In genomic region chr1:31063636-31064035, GRCh38 we compare ENCODE assay signal across 8 cellular contexts. TPM values are rescaled to one million over a fixed set of nuclear protein-coding genes. Genes with fewer than 3 reads are reported as not detected.
DNase-seq lines count a peak whose midpoint lies in the region; ATAC-seq, FAIRE-seq and TF ChIP-seq lines count a peak whose summit lies in the region.

No MANE protein-coding gene starts in this region.

- H3K27me3 ChIP-seq in SK-N-SH (ENCODE audit: insufficient read depth) = no peaks in the 10 kb centered on the region
- no peaks in the 10 kb centered on the region for H3K27me3 ChIP-seq in gastrocnemius medialis

- peaks cover 55% of the 10 kb centered on the region for H4K20me1 ChIP-seq in SK-N-SH (ENCODE audit: insufficient read depth)

- H2AFZ ChIP-seq in SK-N-SH (ENCODE audit: low read depth) = no peak overlapping the region

- H3K27ac ChIP-seq in SK-N-SH (ENCODE audit: low read depth in 2 of 2, low read length in 1 of 2) = peak overlapping the region in 1 of 2 experiments; percentile 95; a peak in 2 of 4 replicates
- peak overlapping the region; percentile 92 to 97 (median 94) for H3K27ac ChIP-seq in gastrocnemius medialis

- POLR2A ChIA-PET in SK-N-SH (lab: Yijun Ruan, JAX) = no interaction called here

- no peak for DNase-seq in SK-N-SH
- peak; percentile 16 for DNase-seq in SK-MEL-5 (ENCODE audit: low read depth, low spot score)
- peak; percentile 20 for DNase-seq in fibroblast of peridontal ligament (ENCODE audit: extremely low read depth)
- DNase-seq in gastrocnemius medialis = no peak
- DNase-seq in frontal cortex (ENCODE audit: low spot score in 2 of 2) = no peak
- DNase-seq in NCI-H1930 (lab: John Stamatoyannopoulos, UW) = no peak

- H3K9me2 ChIP-seq in SK-N-SH = no peaks in the 10 kb centered on the region

- H3K4me2 ChIP-seq in SK-N-SH = peak overlapping the region; percentile 66

- peak overlapping the region; percentile 94 for H3K9ac ChIP-seq in SK-N-SH

- 21% methylated on average over 4 of the region's 4 CpGs for WGBS in SK-N-SH (ENCODE audit: low lambda C conversion rate)

- intact Hi-C loops in gastrocnemius medialis (cut with DNase I; ENCODE audit: low total_unique reads) = loop anchor here (2.0 kb wide), 1 partner anchor 81 kb away; no protein-coding TSS in a partner anchor

- peaks cover 3 to 14% of the 10 kb centered on the region in 2 experiments for H3K36me3 ChIP-seq in SK-N-SH (replicated peaks in 1 of 2; ENCODE audit: control insufficient read depth in 1 of 2, insufficient read depth in 2 of 2, low read length in 1 of 2)
- peaks cover 0 to 8% of the 10 kb centered on the region in 2 donors for H3K36me3 ChIP-seq in gastrocnemius medialis

- H3K9me3 ChIP-seq in SK-N-SH (no peaks in the 10 kb centered on the region), gastrocnemius medialis (no peaks in the 10 kb centered on the region)

- peaks cover 4% of the 10 kb centered on the region for H3F3A ChIP-seq in SK-N-SH (replicated peaks; ENCODE audit: insufficient read depth)

- in situ Hi-C loops in SK-MEL-5 (cut with HindIII; ENCODE audit: low pct_unique_long_range_greater_than_20kb, low sequenced_read_pairs) = no loop called here
- in situ Hi-C loops in gastrocnemius medialis (cut with MboI; ENCODE audit: low sequenced_read_pairs in 4 of 4) = no loop called here

- TF ChIP-seq RAD21 in SK-N-SH (IDR thresholded peaks at IDR 0.05; ENCODE audit: low read length) = no peak

- TF ChIP-seq EP300 in SK-N-SH (IDR thresholded peaks at IDR 0.05; ENCODE audit: borderline replicate concordance in 1 of 2, low read depth in 1 of 2, low read length in 1 of 2) = no peak

- no peak for FAIRE-seq in frontal cortex (lab: Jason Lieb, UNC)

- no peak for TF ChIP-seq CTCF in SK-N-SH (IDR thresholded peaks at IDR 0.05)
- no peak for TF ChIP-seq CTCF in gastrocnemius medialis (IDR thresholded peaks at IDR 0.05 in 4 of 5, conservative IDR thresholded peaks at IDR 0.05 in 1 of 5)

- peaks cover 0 to 7% of the 10 kb centered on the region in 2 experiments; a peak in 2 of 4 replicates for H3K4me1 ChIP-seq in SK-N-SH (ENCODE audit: control insufficient read depth in 1 of 2, insufficient read depth in 2 of 2, low read depth in 1 of 2, low read length in 1 of 2)
- peaks cover 34 to 36% of the 10 kb centered on the region in 2 donors for H3K4me1 ChIP-seq in gastrocnemius medialis

- CTCF ChIA-PET in SK-N-SH (lab: Yijun Ruan, JAX) = interaction anchor here (0.8 kb wide), 1 partner anchor 10 kb away, joined by 3 read pairs; no protein-coding TSS in a partner anchor

- TF ChIP-seq POLR2A in gastrocnemius medialis (IDR thresholded peaks at IDR 0.05) = no peak

- H3K4me3 ChIP-seq in SK-N-SH (ENCODE audit: low read depth in 2 of 2, low read length in 1 of 2) = peak overlapping the region; percentile 79 to 86
- peak overlapping the region; percentile 79 to 91 (median 80) for H3K4me3 ChIP-seq in gastrocnemius medialis

- ATAC-seq in SK-N-SH treated with all-trans-retinoic acid at 6 μM for 48 hours (no peak), gastrocnemius medialis (no peak), GM21529 (IDR thresholded peaks at IDR 0.05; ENCODE audit: unreplicated experiment) (no peak)

- peaks cover 68% of the 10 kb centered on the region for H3K79me2 ChIP-seq in SK-N-SH (ENCODE audit: insufficient read depth)

TF ChIP-seq in SK-N-SH, 30 proteins besides CTCF, POLR2A, EP300 and RAD21:
- TF ChIP-seq YY1 (IDR thresholded peaks at IDR 0.05; ENCODE audit: low read depth) (no peak), NFIC (IDR thresholded peaks at IDR 0.05; ENCODE audit: borderline replicate concordance) (no peak), SIN3A (IDR thresholded peaks at IDR 0.05; ENCODE audit: borderline replicate concordance, low read depth, low read length) (no peak), ZBTB33 (IDR thresholded peaks at IDR 0.05; ENCODE audit: borderline replicate concordance, low read depth) (no peak), SMC3 (IDR thresholded peaks at IDR 0.05; ENCODE audit: low read depth, low read length) (no peak), NRF1 (IDR thresholded peaks at IDR 0.05; ENCODE audit: low read depth, low read length) (no peak)

TF ChIP-seq in SK-N-SH treated with all-trans-retinoic acid at 6 μM for 48 hours, 23 proteins besides CTCF, POLR2A, EP300 and RAD21:
- TF ChIP-seq, protein P1, sequence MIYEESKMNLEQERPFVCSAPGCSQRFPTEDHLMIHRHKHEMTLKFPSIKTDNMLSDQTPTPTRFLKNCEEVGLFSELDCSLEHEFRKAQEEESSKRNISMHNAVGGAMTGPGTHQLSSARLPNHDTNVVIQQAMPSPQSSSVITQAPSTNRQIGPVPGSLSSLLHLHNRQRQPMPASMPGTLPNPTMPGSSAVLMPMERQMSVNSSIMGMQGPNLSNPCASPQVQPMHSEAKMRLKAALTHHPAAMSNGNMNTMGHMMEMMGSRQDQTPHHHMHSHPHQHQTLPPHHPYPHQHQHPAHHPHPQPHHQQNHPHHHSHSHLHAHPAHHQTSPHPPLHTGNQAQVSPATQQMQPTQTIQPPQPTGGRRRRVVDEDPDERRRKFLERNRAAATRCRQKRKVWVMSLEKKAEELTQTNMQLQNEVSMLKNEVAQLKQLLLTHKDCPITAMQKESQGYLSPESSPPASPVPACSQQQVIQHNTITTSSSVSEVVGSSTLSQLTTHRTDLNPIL (CRISPR knock-in tag; IDR thresholded peaks at IDR 0.05; ENCODE audit: low read depth) = no peak
- TF ChIP-seq ZNF565 (CRISPR knock-in tag; conservative IDR thresholded peaks at IDR 0.05; ENCODE audit: low read depth) (no peak), ZC3H10 (CRISPR knock-in tag; IDR thresholded peaks at IDR 0.05) (no peak), ARNTL (CRISPR knock-in tag; IDR thresholded peaks at IDR 0.05; ENCODE audit: borderline replicate concordance, low read depth) (no peak), ZFP30 (CRISPR knock-in tag; IDR thresholded peaks at IDR 0.05) (no peak), PATZ1 (CRISPR knock-in tag; IDR thresholded peaks at IDR 0.05; ENCODE audit: borderline replicate concordance) (no peak), POU6F1 (CRISPR knock-in tag; IDR thresholded peaks at IDR 0.05; ENCODE audit: borderline replicate concordance, low read depth) (no peak), ZNF70 (CRISPR knock-in tag; IDR thresholded peaks at IDR 0.05) (no peak)

RNA-seq across cellular contexts. Expression of gene PUM1, which starts 1.9 kb away (rescaled TPM):
- 51.0 and 66.7 TPM in 2 replicates for polyA plus RNA-seq in SK-N-SH (2012; rRNA removed)
- polyA plus RNA-seq in SK-N-SH (2012; cell fraction: cytosol; rRNA removed) = 42.6 and 45.2 TPM in 2 replicates
- polyA plus RNA-seq in SK-N-SH (2012; cell fraction: nucleus; rRNA removed) = 119 and 122 TPM in 2 replicates
- total RNA-seq in SK-MEL-5 (2014; rRNA removed; shearing (Covaris generic)) = 29.5 and 32.4 TPM in 2 replicates
- 47.8 and 58.4 TPM in 2 replicates for polyA plus RNA-seq in SK-MEL-5 (2015; cell fraction: cytosol; rRNA removed)
- polyA plus RNA-seq in SK-MEL-5 (2015; cell fraction: nucleus; rRNA removed) = 52.6 and 85.2 TPM in 2 replicates
- 100 to 1,000 TPM in 1 of 4 donors, 10 to 100 TPM in 3; 56.7 to 111 (median 76.4) TPM for total RNA-seq in gastrocnemius medialis
- 123 TPM for total RNA-seq in frontal cortex

Comparison
In these comparisons a context has a peak if more than half of its experiments do, and no peak if none do; other contexts are left out.
1. DNase-seq: peak in SK-MEL-5 (single experiment) and fibroblast of peridontal ligament (single experiment); none in SK-N-SH (single experiment), gastrocnemius medialis (0 of 2), frontal cortex (0 of 2) and NCI-H1930 (0 of 2).